Comparison of ENCODE assay signal across 26 cellular contexts in genomic region chr11:109756951-109757350, GRCh38.
"Had no signal": no experiment of that assay in that cellular context is flagged by ENCODE, and none has a peak within 500 bp of the region (broad histone marks: within the 10 kb centered on the region; RNA-seq: fewer than 3 reads in every experiment).

No MANE protein-coding gene starts in this region.

- ATAC-seq: naive thymus-derived CD4-positive, alpha-beta T cell; natural killer cell; pancreas; psoas muscle; right cardiac atrium; right lobe of liver; stimulated activated effector memory CD8-positive, alpha-beta T cell treated with anti-CD3 and anti-CD28 coated beads, Interleukin-12 subunit alpha, Interleukin-12 subunit beta, amount 100 ng/mL, for 72 hours; stimulated activated naive B cell treated with anti-CD40 and anti-IgM and Interleukin-4, amounts not matched to agents 10 μg/mL and 1 μg/mL and 100 μg/mL, for 72 hours; upper lobe of right lung had no signal

- H3K4me3 Mint-ChIP-seq: naive thymus-derived CD4-positive, alpha-beta T cell; natural killer cell; nephron; neural progenitor cell; stimulated activated effector memory CD8-positive, alpha-beta T cell treated with anti-CD3 and anti-CD28 coated beads, Interleukin-12 subunit alpha, Interleukin-12 subunit beta, amount 100 ng/mL, for 72 hours; stimulated activated naive B cell treated with anti-CD40 and anti-IgM and Interleukin-4, amounts not matched to agents 10 μg/mL and 1 μg/mL and 100 μg/mL, for 72 hours; stimulated activated naive CD8-positive, alpha-beta T cell treated with anti-CD3 and anti-CD28 coated beads, Interleukin-15, Interleukin-2, amounts not matched to agents 100 ng/mL and 50 ng/mL, for 24 hours; type B pancreatic cell had no signal

- H3K4me1 Mint-ChIP-seq: naive thymus-derived CD4-positive, alpha-beta T cell; natural killer cell; neural progenitor cell; stimulated activated effector memory CD8-positive, alpha-beta T cell treated with anti-CD3 and anti-CD28 coated beads, Interleukin-12 subunit alpha, Interleukin-12 subunit beta, amount 100 ng/mL, for 72 hours; stimulated activated naive B cell treated with anti-CD40 and anti-IgM and Interleukin-4, amounts not matched to agents 10 μg/mL and 1 μg/mL and 100 μg/mL, for 72 hours had no signal

- H3K27me3 Mint-ChIP-seq: progenitor cell of endocrine pancreas; stimulated activated naive B cell treated with anti-CD40 and anti-IgM and Interleukin-4, amounts not matched to agents 10 μg/mL and 1 μg/mL and 100 μg/mL, for 72 hours; stimulated activated naive CD8-positive, alpha-beta T cell treated with anti-CD3 and anti-CD28 coated beads, Interleukin-15, Interleukin-2, amounts not matched to agents 100 ng/mL and 50 ng/mL, for 24 hours had no signal

- H3K9me3 Mint-ChIP-seq: stimulated activated effector memory CD8-positive, alpha-beta T cell treated with anti-CD3 and anti-CD28 coated beads, Interleukin-12 subunit alpha, Interleukin-12 subunit beta, amount 100 ng/mL, for 72 hours had no signal

- H3K36me3 Mint-ChIP-seq: naive thymus-derived CD4-positive, alpha-beta T cell; natural killer cell; neural progenitor cell; stimulated activated effector memory CD8-positive, alpha-beta T cell treated with anti-CD3 and anti-CD28 coated beads, Interleukin-12 subunit alpha, Interleukin-12 subunit beta, amount 100 ng/mL, for 72 hours; stimulated activated naive B cell treated with anti-CD40 and anti-IgM and Interleukin-4, amounts not matched to agents 10 μg/mL and 1 μg/mL and 100 μg/mL, for 72 hours; type B pancreatic cell had no signal

- H3K27ac Mint-ChIP-seq: naive thymus-derived CD4-positive, alpha-beta T cell; natural killer cell; nephron; neural progenitor cell; progenitor cell of endocrine pancreas; stimulated activated effector memory CD8-positive, alpha-beta T cell treated with anti-CD3 and anti-CD28 coated beads, Interleukin-12 subunit alpha, Interleukin-12 subunit beta, amount 100 ng/mL, for 72 hours; stimulated activated naive B cell treated with anti-CD40 and anti-IgM and Interleukin-4, amounts not matched to agents 10 μg/mL and 1 μg/mL and 100 μg/mL, for 72 hours; stimulated activated naive CD8-positive, alpha-beta T cell treated with anti-CD3 and anti-CD28 coated beads, Interleukin-15, Interleukin-2, amounts not matched to agents 100 ng/mL and 50 ng/mL, for 24 hours; type B pancreatic cell had no signal

- FAIRE-seq: pancreas, small intestine had no signal

- DNase-seq: naive thymus-derived CD4-positive, alpha-beta T cell; natural killer cell; pancreas; psoas muscle; right cardiac atrium; right lobe of liver; sigmoid colon; small intestine; stimulated activated CD4-positive, alpha-beta T cell treated with anti-CD3 and anti-CD28 coated beads, Interleukin-15, amount 100 ng/mL, for 24 hours; stimulated activated CD4-positive, alpha-beta T cell treated with anti-CD3 and anti-CD28 coated beads, Interleukin-2, amount 100 ng/mL, for 24 hours; stimulated activated CD4-positive, alpha-beta T cell treated with anti-CD3 and anti-CD28 coated beads, Interleukin-2, amount 100 ng/mL, for 48 hours; stimulated activated CD4-positive, alpha-beta T cell treated with anti-CD3 and anti-CD28 coated beads, Interleukin-4, amount 100 ng/mL, for 24 hours; stimulated activated naive B cell treated with anti-CD40 and anti-IgM and Interleukin-4, amounts not matched to agents 10 μg/mL and 1 μg/mL and 100 μg/mL, for 72 hours; stimulated activated naive CD4-positive, alpha-beta T cell treated with Interleukin-2 at 50 U/mL for 16 hours; stomach; testis; tibial artery; transverse colon; upper lobe of right lung; uterus had no signal
